1 cellular context compared by ENCODE assay signal in the genomic region with DNA sequence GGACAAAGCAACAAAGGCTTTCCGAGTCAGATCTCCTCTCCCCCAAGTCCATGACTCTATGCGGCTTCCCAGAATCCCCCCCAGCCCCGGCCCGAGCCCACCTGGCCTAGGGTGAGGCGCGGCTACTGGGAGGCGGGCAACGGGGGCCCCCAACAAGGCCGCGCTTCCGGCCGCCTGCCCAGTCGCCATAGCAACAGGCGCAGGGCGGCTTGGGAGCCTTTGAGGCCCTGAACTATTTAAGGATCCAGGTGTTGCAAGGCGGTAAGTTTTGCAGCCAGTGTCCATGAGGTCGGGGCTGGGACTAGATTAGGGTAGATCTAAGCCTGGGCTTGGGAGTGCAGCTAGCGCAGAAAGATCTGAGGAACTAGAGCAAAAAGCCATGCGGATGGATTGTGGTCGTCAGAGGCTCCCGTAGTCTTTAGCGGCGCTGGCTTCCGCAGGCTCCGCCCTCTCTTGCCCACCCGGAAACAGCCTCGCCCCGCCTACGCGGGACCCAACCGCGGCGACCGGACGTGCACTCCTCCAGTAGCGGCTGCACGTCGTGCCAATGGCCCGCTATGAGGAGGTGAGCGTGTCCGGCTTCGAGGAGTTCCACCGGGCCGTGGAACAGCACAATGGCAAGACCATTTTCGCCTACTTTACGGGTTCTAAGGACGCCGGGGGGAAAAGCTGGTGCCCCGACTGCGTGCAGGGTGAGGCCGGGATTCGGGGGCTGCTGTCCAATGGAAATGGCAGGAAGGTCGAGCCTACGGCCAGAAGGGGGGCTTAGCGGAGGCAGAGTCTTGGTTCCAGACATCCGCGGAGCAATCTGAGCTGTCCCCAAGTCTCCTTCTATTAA.
A peak's percentile ranks its signal among the peaks of the same experiment; 100 is the strongest.
TF ChIP-seq lines count a peak whose summit lies in the region.

Gene KIAA0753, minus strand, starts transcription at position 176 of the 838 bp plus-strand sequence. CDS start 5,608 bp downstream, outside the sequence.
Gene TXNDC17, plus strand, starts transcription at position 525 of the 838 bp plus-strand sequence. Its CDS starts 23 bp downstream, at position 548.

TF ChIP-seq in HepG2, 621 proteins besides CTCF, POLR2A, EP300 and RAD21 (continued from another document and continues in another):
- TF ChIP-seq E2F2 (CRISPR knock-in tag; IDR thresholded peaks at IDR 0.05; ENCODE audit: borderline replicate concordance) (peak; percentile 58; the same call in 1 of the 2 replicates), AFF4 (CRISPR knock-in tag; IDR thresholded peaks at IDR 0.05) (peak; percentile 39; the same call in 1 of the 2 replicates), ZNF430 (CRISPR knock-in tag; IDR thresholded peaks at IDR 0.05) (peak; percentile 90; the same call in 1 of the 2 replicates), ZNF644 (CRISPR knock-in tag; IDR thresholded peaks at IDR 0.05; ENCODE audit: low read depth) (0 out of 2 replicates have a peak, but pooled peaks have one; percentile 33), ZNF3 (CRISPR knock-in tag; IDR thresholded peaks at IDR 0.05) (no peak), ARHGAP35 (CRISPR knock-in tag; IDR thresholded peaks at IDR 0.05; ENCODE audit: borderline replicate concordance) (0 out of 2 replicates have a peak, but pooled peaks have one; percentile 54), ZBTB40 (IDR thresholded peaks at IDR 0.05) (no peak), ZBTB40 (CRISPR knock-in tag; IDR thresholded peaks at IDR 0.05) (peak; percentile 32), ZNF619 (CRISPR knock-in tag; IDR thresholded peaks at IDR 0.05) (0 out of 2 replicates have a peak, but pooled peaks have one; percentile 57), ZNF256 (CRISPR knock-in tag; conservative IDR thresholded peaks at IDR 0.05) (no peak), RFX5 (IDR thresholded peaks at IDR 0.05; ENCODE audit: low read depth, low read length) (no peak), ZBTB49 (CRISPR knock-in tag; IDR thresholded peaks at IDR 0.05; ENCODE audit: borderline replicate concordance) (no peak), ZNF782 (CRISPR knock-in tag; IDR thresholded peaks at IDR 0.05; ENCODE audit: borderline replicate concordance) (peak; percentile 60; the same call in 1 of the 2 replicates), ZXDC (CRISPR knock-in tag; IDR thresholded peaks at IDR 0.05) (no peak), ZFP41 (CRISPR knock-in tag; IDR thresholded peaks at IDR 0.05; ENCODE audit: borderline replicate concordance) (0 out of 2 replicates have a peak, but pooled peaks have one; percentile 49), ZSCAN9 (CRISPR knock-in tag; IDR thresholded peaks at IDR 0.05; ENCODE audit: borderline replicate concordance) (0 out of 2 replicates have a peak, but pooled peaks have one; percentile 54), HNRNPLL (IDR thresholded peaks at IDR 0.05; ENCODE audit: low read depth, low read length, poor library complexity, severe bottlenecking) (peak; percentile 94), BRCA1 (CRISPR knock-in tag; IDR thresholded peaks at IDR 0.05) (0 out of 2 replicates have a peak, but pooled peaks have one; percentile 22), ZNF549 (CRISPR knock-in tag; IDR thresholded peaks at IDR 0.05) (no peak)
- TF ChIP-seq, protein P1, sequence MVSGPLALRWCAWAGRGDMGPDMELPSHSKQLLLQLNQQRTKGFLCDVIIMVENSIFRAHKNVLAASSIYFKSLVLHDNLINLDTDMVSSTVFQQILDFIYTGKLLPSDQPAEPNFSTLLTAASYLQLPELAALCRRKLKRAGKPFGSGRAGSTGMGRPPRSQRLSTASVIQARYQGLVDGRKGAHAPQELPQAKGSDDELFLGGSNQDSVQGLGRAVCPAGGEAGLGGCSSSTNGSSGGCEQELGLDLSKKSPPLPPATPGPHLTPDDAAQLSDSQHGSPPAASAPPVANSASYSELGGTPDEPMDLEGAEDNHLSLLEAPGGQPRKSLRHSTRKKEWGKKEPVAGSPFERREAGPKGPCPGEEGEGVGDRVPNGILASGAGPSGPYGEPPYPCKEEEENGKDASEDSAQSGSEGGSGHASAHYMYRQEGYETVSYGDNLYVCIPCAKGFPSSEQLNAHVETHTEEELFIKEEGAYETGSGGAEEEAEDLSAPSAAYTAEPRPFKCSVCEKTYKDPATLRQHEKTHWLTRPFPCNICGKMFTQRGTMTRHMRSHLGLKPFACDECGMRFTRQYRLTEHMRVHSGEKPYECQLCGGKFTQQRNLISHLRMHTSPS (CRISPR knock-in tag; IDR thresholded peaks at IDR 0.05; ENCODE audit: low read depth), result peak; percentile 47; the same call in 1 of the 2 replicates
- TF ChIP-seq, protein P2, sequence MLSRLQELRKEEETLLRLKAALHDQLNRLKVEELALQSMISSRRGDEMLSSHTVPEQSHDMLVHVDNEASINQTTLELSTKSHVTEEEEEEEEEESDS (CRISPR knock-in tag; IDR thresholded peaks at IDR 0.05; ENCODE audit: borderline replicate concordance), result peak; percentile 32
- TF ChIP-seq, protein P3, sequence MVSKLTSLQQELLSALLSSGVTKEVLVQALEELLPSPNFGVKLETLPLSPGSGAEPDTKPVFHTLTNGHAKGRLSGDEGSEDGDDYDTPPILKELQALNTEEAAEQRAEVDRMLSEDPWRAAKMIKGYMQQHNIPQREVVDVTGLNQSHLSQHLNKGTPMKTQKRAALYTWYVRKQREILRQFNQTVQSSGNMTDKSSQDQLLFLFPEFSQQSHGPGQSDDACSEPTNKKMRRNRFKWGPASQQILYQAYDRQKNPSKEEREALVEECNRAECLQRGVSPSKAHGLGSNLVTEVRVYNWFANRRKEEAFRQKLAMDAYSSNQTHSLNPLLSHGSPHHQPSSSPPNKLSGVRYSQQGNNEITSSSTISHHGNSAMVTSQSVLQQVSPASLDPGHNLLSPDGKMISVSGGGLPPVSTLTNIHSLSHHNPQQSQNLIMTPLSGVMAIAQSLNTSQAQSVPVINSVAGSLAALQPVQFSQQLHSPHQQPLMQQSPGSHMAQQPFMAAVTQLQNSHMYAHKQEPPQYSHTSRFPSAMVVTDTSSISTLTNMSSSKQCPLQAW (CRISPR knock-in tag; IDR thresholded peaks at IDR 0.05), result peak; percentile 64; the same call in 1 of the 2 replicates
